18 cellular contexts compared by ENCODE assay signal in the genomic region with DNA sequence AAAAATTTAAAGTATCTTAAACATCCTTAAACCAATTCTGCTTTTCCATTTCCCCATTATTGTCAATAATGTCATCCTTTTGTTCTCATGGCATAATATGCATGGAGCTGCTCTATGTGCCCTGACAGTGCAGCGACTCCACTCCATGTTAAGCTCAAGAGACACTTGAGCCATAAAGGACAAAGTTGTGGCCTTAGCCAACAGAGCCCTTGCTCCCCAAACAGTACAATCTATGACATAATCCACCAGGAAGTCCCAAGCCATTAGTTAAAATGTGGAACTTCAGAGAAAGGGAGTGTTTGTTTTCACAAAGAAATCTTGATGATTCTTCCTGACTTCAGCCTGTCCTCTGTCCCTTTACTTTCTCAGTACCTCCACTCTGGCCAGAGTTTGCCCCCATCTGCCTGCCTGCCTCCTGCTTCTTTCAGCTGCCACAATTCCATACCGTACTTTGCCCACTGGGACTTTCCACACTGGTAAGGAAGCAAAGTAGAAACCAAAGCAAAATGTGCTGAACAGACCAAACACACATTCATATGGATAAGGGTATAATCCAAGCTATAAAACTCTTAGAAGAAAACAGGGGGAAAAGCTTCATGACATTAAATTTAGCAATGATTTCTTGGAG.
"Had no signal": no experiment of that assay in that cellular context is flagged by ENCODE, and none has a peak within 500 bp of the region (broad histone marks: within the 10 kb centered on the region; RNA-seq: fewer than 3 reads in every experiment).

No MANE protein-coding gene starts in this region.

- DNase-seq: activated CD4-positive, alpha-beta T cell treated with anti-CD3 and anti-CD28 coated beads, Interleukin-2, amount 50 U/mL, for 48 hours; activated CD8-positive, alpha-beta memory T cell treated with anti-CD3 and anti-CD28 coated beads, Interleukin-2, amount 10 ng/mL, durations not matched to agents 7 days and 5 days; activated effector memory CD4-positive, alpha-beta T cell treated with Interleukin-2 at 50 U/mL for 16 hours; activated T-cell treated with anti-CD3 and anti-CD28 coated beads, Interleukin-2, amount 50 U/mL, for 24 hours; amniotic stem cell; body of pancreas; dermis blood vessel endothelial cell; endodermal cell; erythroblast; left ventricle myocardium inferior; right cardiac atrium; stimulated activated naive B cell treated with anti-CD40 and anti-IgM and Interleukin-4, amounts not matched to agents 10 μg/mL and 1 μg/mL and 100 μg/mL, for 72 hours had no signal

- H3K27ac ChIP-seq: body of pancreas, left ventricle myocardium inferior, neutrophil, tibial nerve had no signal

- H3K4me1 ChIP-seq: left ventricle myocardium inferior had no signal

- H3K9me3 ChIP-seq: body of pancreas, neutrophil, tibial nerve had no signal

- H3K27me3 ChIP-seq: body of pancreas, neutrophil, tibial nerve had no signal

- H3K36me3 ChIP-seq: left ventricle myocardium inferior, neutrophil, tibial nerve had no signal

- H3K4me3 ChIP-seq: body of pancreas, left ventricle myocardium inferior, smooth muscle cell, tibial nerve had no signal

- ATAC-seq: activated CD4-positive, CD25-positive, alpha-beta regulatory T cell treated with anti-CD3 and anti-CD28 coated beads, Interleukin-2, amount 50 U/mL, for 24 hours; activated CD8-positive, alpha-beta memory T cell treated with anti-CD3 and anti-CD28 coated beads, Interleukin-2, amount 10 ng/mL, durations not matched to agents 7 days and 5 days; activated naive CD4-positive, alpha-beta T cell treated with anti-CD3 and anti-CD28 coated beads, Interleukin-2, amount 50 U/mL, for 72 hours; body of pancreas; right cardiac atrium; SK-N-SH treated with all-trans-retinoic acid at 6 μM for 48 hours; stimulated activated naive B cell treated with anti-CD40 and anti-IgM and Interleukin-4, amounts not matched to agents 10 μg/mL and 1 μg/mL and 100 μg/mL, for 72 hours had no signal
